18 cellular contexts compared by ENCODE assay signal in the genomic region with DNA sequence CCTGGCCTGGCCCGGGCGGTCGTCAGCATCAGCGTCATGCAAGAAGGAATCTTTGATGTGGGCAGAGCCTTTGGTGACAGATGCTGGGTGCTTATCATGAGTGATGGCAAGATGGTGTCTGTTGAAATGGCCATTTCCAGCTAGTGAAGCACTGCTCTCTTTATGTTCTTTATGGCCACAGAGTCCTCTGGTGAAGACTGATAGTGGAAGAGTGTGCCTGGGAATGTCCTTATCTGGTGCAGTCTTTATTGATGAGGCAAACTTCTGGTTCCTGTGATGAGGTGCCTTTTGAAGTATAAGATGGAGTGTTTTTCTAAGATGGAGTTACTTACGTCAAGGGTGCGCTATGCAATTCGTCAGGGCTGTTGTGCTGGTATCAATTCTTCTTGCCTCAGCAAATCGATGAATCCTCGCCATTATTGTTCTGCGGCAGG. TPM values are rescaled to one million over a fixed set of nuclear protein-coding genes. Genes with fewer than 3 reads are reported as not detected.
DNase-seq lines count a peak whose midpoint lies in the region; ATAC-seq and TF ChIP-seq lines count a peak whose summit lies in the region.
"Had no signal": no experiment of that assay in that cellular context is flagged by ENCODE, and none has a peak within 500 bp of the region (broad histone marks: within the 10 kb centered on the region; RNA-seq: fewer than 3 reads in every experiment).

No MANE protein-coding gene starts in this region.

- no peak for ATAC-seq in memory B cell (ENCODE audit: low read depth)
- no peak for ATAC-seq in stimulated activated naive B cell treated with anti-CD40 and anti-IgM and Interleukin-4, amounts not matched to agents 10 μg/mL and 1 μg/mL and 100 μg/mL, for 72 hours (replicated peaks)
- ATAC-seq in HG03097 (IDR thresholded peaks at IDR 0.05; ENCODE audit: low FRiP score, unreplicated experiment) = no peak
- ATAC-seq: SK-N-SH treated with all-trans-retinoic acid at 6 μM for 48 hours had no signal

- H3K27me3 Mint-ChIP-seq in memory B cell = no peaks in the 10 kb centered on the region
- no peaks in the 10 kb centered on the region for H3K27me3 Mint-ChIP-seq in stimulated activated naive B cell treated with anti-CD40 and anti-IgM and Interleukin-4, amounts not matched to agents 10 μg/mL and 1 μg/mL and 100 μg/mL, for 72 hours

- H3K27me3 ChIP-seq in BE2C = no peaks in the 10 kb centered on the region
- H3K27me3 ChIP-seq: MG63, Peyer's patch had no signal

- TF ChIP-seq CTCF in BE2C (IDR thresholded peaks at IDR 0.05; ENCODE audit: low read depth, low read length) = no peak

- no peak overlapping the region for H3K4me3 ChIP-seq in BE2C (ENCODE audit: low read depth, low read length)
- H3K4me3 ChIP-seq: MG63, Peyer's patch had no signal

- peaks cover 1% of the 10 kb centered on the region for H3K9me3 Mint-ChIP-seq in memory B cell
- peaks cover 2 to 6% of the 10 kb centered on the region in 2 donors for H3K9me3 Mint-ChIP-seq in stimulated activated naive B cell treated with anti-CD40 and anti-IgM and Interleukin-4, amounts not matched to agents 10 μg/mL and 1 μg/mL and 100 μg/mL, for 72 hours
- H3K9me3 Mint-ChIP-seq: CD14-positive monocyte had no signal

- no peaks in the 10 kb centered on the region for H3K4me1 ChIP-seq in BE2C

- peaks cover 59% of the 10 kb centered on the region for H3K4me1 Mint-ChIP-seq in memory B cell
- H3K4me1 Mint-ChIP-seq in stimulated activated naive B cell treated with anti-CD40 and anti-IgM and Interleukin-4, amounts not matched to agents 10 μg/mL and 1 μg/mL and 100 μg/mL, for 72 hours = peaks cover 71 to 83% of the 10 kb centered on the region in 2 donors

- H3K27ac Mint-ChIP-seq in memory B cell = peak overlapping the region; percentile 93
- peak overlapping the region; percentile 47 for H3K27ac Mint-ChIP-seq in stimulated activated naive B cell treated with anti-CD40 and anti-IgM and Interleukin-4, amounts not matched to agents 10 μg/mL and 1 μg/mL and 100 μg/mL, for 72 hours

- H3K36me3 Mint-ChIP-seq in memory B cell = peaks cover 2% of the 10 kb centered on the region
- H3K36me3 Mint-ChIP-seq in stimulated activated naive B cell treated with anti-CD40 and anti-IgM and Interleukin-4, amounts not matched to agents 10 μg/mL and 1 μg/mL and 100 μg/mL, for 72 hours = peaks cover 0 to 8% of the 10 kb centered on the region in 2 donors
- H3K36me3 Mint-ChIP-seq: CD14-positive monocyte had no signal

- H3K9me3 ChIP-seq in BE2C = no peaks in the 10 kb centered on the region
- H3K9me3 ChIP-seq: MG63, Peyer's patch had no signal

- H3K36me3 ChIP-seq in BE2C = no peaks in the 10 kb centered on the region
- H3K36me3 ChIP-seq: MG63, Peyer's patch had no signal

- peak; percentile 51 for DNase-seq in ELF-1 (ENCODE audit: low read depth, low spot score)
- peak; percentile 69 for DNase-seq in SW480 (ENCODE audit: low spot score)
- no peak for DNase-seq in memory B cell (ENCODE audit: low spot score in 2 of 2)
- no peak for DNase-seq in stimulated activated naive B cell treated with anti-CD40 and anti-IgM and Interleukin-4, amounts not matched to agents 10 μg/mL and 1 μg/mL and 100 μg/mL, for 72 hours
- DNase-seq in cortex of kidney (lab: John Stamatoyannopoulos, UW) = no peak
- DNase-seq in BE2C = no peak
- DNase-seq: ACHN, DMS53, MG63, NCI-H1417 treated with DMSO at 0.1 percent for 48 hours, NCI-H1930, NCI-H2227 treated with DMSO at 0.1 percent for 48 hours, NCI-H510A treated with DMSO at 0.1 percent for 48 hours, NCI-H774, Peyer's patch had no signal

- H3K4me3 Mint-ChIP-seq in memory B cell = no peak overlapping the region
- H3K4me3 Mint-ChIP-seq in stimulated activated naive B cell treated with anti-CD40 and anti-IgM and Interleukin-4, amounts not matched to agents 10 μg/mL and 1 μg/mL and 100 μg/mL, for 72 hours = no peak overlapping the region
- H3K4me3 Mint-ChIP-seq: CD14-positive monocyte had no signal

RNA-seq across cellular contexts. Expression of gene CCR6, which starts 22.6 kb away (rescaled TPM):
- not detected for polyA plus RNA-seq in BE2C (2012; ENCODE audit: insufficient read depth, insufficient read length, low read depth)

RNA-seq across cellular contexts. Expression of gene GPR31, which starts 57.5 kb away (rescaled TPM):
- not detected for polyA plus RNA-seq in BE2C (2012; ENCODE audit: insufficient read depth, insufficient read length, low read depth)
- polyA plus RNA-seq: CD14-positive monocyte had no signal

Comparison
In these comparisons a context has a peak if more than half of its experiments do, and no peak if none do; other contexts are left out.
1. DNase-seq: peak in ELF-1 (single experiment) and SW480 (single experiment); none in memory B cell (0 of 2), stimulated activated naive B cell treated with anti-CD40 and anti-IgM and Interleukin-4, amounts not matched to agents 10 μg/mL and 1 μg/mL and 100 μg/mL, for 72 hours (single experiment), cortex of kidney (single experiment) and BE2C (single experiment).